In genomic region chr19:42123765-42124164, GRCh38 we compare ENCODE assay signal across 19 cellular contexts. TPM values are rescaled to one million over a fixed set of nuclear protein-coding genes. Genes with fewer than 3 reads are reported as not detected.
DNase-seq lines count a peak whose midpoint lies in the region; ATAC-seq and TF ChIP-seq lines count a peak whose summit lies in the region.
"Had no signal": no experiment of that assay in that cellular context is flagged by ENCODE, and none has a peak within 500 bp of the region (broad histone marks: within the 10 kb centered on the region; RNA-seq: fewer than 3 reads in every experiment).

No MANE protein-coding gene starts in this region.

- no peaks in the 10 kb centered on the region for H3K27me3 Mint-ChIP-seq in activated T-cell treated with anti-CD3 and anti-CD28 coated beads, Interleukin-2, amount 50 U/mL, for 72 hours (ENCODE audit: low read depth)
- no peaks in the 10 kb centered on the region for H3K27me3 Mint-ChIP-seq in activated T-helper 2 cell treated with anti-CD3 and anti-CD28 coated beads, Interferon-gamma antibody, Interleukin-2, Interleukin-4, amounts not matched to agents 10 μg/mL and 5 μg/mL and 100 μg/mL, durations not matched to agents 14 hours and 24 hours and 36 hours (ENCODE audit: low read depth)

- H3K4me1 ChIP-seq in IMR-90 (ENCODE audit: control insufficient read depth, insufficient read depth, low read length) (peaks cover 15% of the 10 kb centered on the region), rectal smooth muscle tissue (ENCODE audit: control insufficient read depth, insufficient read depth, low read length) (no peaks in the 10 kb centered on the region), osteoblast (ENCODE audit: insufficient read depth, low read length) (peaks cover 20% of the 10 kb centered on the region)

- H3K4me3 ChIP-seq in IMR-90 (ENCODE audit: insufficient read depth, low read depth, low read length) = no peak overlapping the region
- H3K4me3 ChIP-seq in rectal smooth muscle tissue (ENCODE audit: low read length) = no peak overlapping the region
- H3K4me3 ChIP-seq in osteoblast (ENCODE audit: insufficient read depth, low read length) = no peak overlapping the region
- H3K4me3 ChIP-seq: SJCRH30, thoracic aorta had no signal

- H3K9ac ChIP-seq in IMR-90 (ENCODE audit: low read depth, low read length) (no peak overlapping the region), rectal smooth muscle tissue (ENCODE audit: low read length) (peak overlapping the region; percentile 16)

- no peak overlapping the region for H4K8ac ChIP-seq in IMR-90 (ENCODE audit: low read depth in 2 of 2, low read length in 2 of 2)

- H2AK5ac ChIP-seq in IMR-90 (ENCODE audit: low read depth, low read length) = peak overlapping the region; percentile 99

- ATAC-seq in activated T-cell treated with anti-CD3 and anti-CD28 coated beads, Interleukin-2, amount 50 U/mL, for 72 hours (replicated peaks in 1 of 2) = no peak
- no peak for ATAC-seq in IMR-90 (ENCODE audit: low read depth)
- ATAC-seq: sciatic nerve had no signal

- TF ChIP-seq CTCF in IMR-90 (conservative IDR thresholded peaks at IDR 0.05; ENCODE audit: low read depth, low read length) (no peak), osteoblast (IDR thresholded peaks at IDR 0.05; ENCODE audit: extremely low read depth, low read depth, low read length) (no peak)

- no CpG with 5 or more reads among the region's 1 CpG for WGBS in IMR-90 (ENCODE audit: extremely low coverage in 2 of 2, insufficient read length in 1 of 2), 2 experiments

- H2AFZ ChIP-seq in IMR-90 (replicated peaks; ENCODE audit: low read length, poor library complexity) (no peak overlapping the region), osteoblast (ENCODE audit: low read length) (no peak overlapping the region)

- H2BK20ac ChIP-seq in IMR-90 (ENCODE audit: low read depth, low read length) = no peak overlapping the region

- no peak overlapping the region for H2BK5ac ChIP-seq in IMR-90 (ENCODE audit: low read depth, low read length, poor library complexity, severe bottlenecking)

- H3K79me1 ChIP-seq in IMR-90 (ENCODE audit: low read depth in 1 of 2, low read length in 2 of 2) = peaks cover 0 to 24% of the 10 kb centered on the region in 2 experiments; a peak in 2 of 4 replicates

- peak overlapping the region; percentile 97 for H3K27ac Mint-ChIP-seq in activated T-cell treated with anti-CD3 and anti-CD28 coated beads, Interleukin-2, amount 50 U/mL, for 72 hours
- H3K27ac Mint-ChIP-seq in activated T-helper 2 cell treated with anti-CD3 and anti-CD28 coated beads, Interferon-gamma antibody, Interleukin-2, Interleukin-4, amounts not matched to agents 10 μg/mL and 5 μg/mL and 100 μg/mL, durations not matched to agents 14 hours and 24 hours and 36 hours = peak overlapping the region; percentile 95

- no peak for DNase-seq in activated T-cell treated with anti-CD3 and anti-CD28 coated beads, Interleukin-2, amount 50 U/mL, for 72 hours
- DNase-seq in activated T-cell treated with anti-CD3 and anti-CD28 coated beads, Interleukin-2, amount 50 U/mL, for 1 hour = no peak
- DNase-seq in IMR-90 = no peak
- DNase-seq in activated T-helper 2 cell treated with anti-CD3 and anti-CD28 coated beads, Interferon-gamma antibody, Interleukin-2, Interleukin-4, amounts not matched to agents 10 μg/mL and 5 μg/mL and 100 μg/mL, durations not matched to agents 14 hours and 24 hours and 36 hours (ENCODE audit: low spot score) = no peak
- DNase-seq in NCI-H69 (lab: John Stamatoyannopoulos, UW) = no peak
- no peak for DNase-seq in osteoblast (ENCODE audit: insufficient read length, low spot score, missing footprints)
- no peak for DNase-seq in COLO829 (ENCODE audit: low spot score)
- DNase-seq: caudate nucleus, GDM1, H7, hippocampal formation, kidney glomerular epithelial cell, NCI-H1694, NCI-H226, occipital lobe, SJCRH30 had no signal

- no peaks in the 10 kb centered on the region for H3K27me3 ChIP-seq in IMR-90 (ENCODE audit: control insufficient read depth, insufficient read depth, low read length)
- peaks cover 4% of the 10 kb centered on the region for H3K27me3 ChIP-seq in rectal smooth muscle tissue (ENCODE audit: control insufficient read depth, insufficient read depth, low read length)
- H3K27me3 ChIP-seq in osteoblast (ENCODE audit: insufficient read depth, low read length) = no peaks in the 10 kb centered on the region
- H3K27me3 ChIP-seq: SJCRH30 had no signal

- BruUV-seq in IMR-90 (replicated peaks; lab: Mats Ljungman, UMichigan) = no TSS peak

- in situ Hi-C loops in IMR-90 (cut with MboI; ENCODE audit: low sequenced_read_pairs) = no loop called here

- peaks cover 0 to 2% of the 10 kb centered on the region in 2 donors for H3K36me3 Mint-ChIP-seq in activated T-cell treated with anti-CD3 and anti-CD28 coated beads, Interleukin-2, amount 50 U/mL, for 72 hours (ENCODE audit: insufficient read depth in 2 of 2)
- H3K36me3 Mint-ChIP-seq in activated T-helper 2 cell treated with anti-CD3 and anti-CD28 coated beads, Interferon-gamma antibody, Interleukin-2, Interleukin-4, amounts not matched to agents 10 μg/mL and 5 μg/mL and 100 μg/mL, durations not matched to agents 14 hours and 24 hours and 36 hours (ENCODE audit: low read depth) = peaks cover 35% of the 10 kb centered on the region

- no peak for TF ChIP-seq RAD21 in IMR-90 (IDR thresholded peaks at IDR 0.05; ENCODE audit: low read length)

- POLR2A ChIA-PET in IMR-90 (lab: Charles Lee; ENCODE audit: unreplicated experiment) = interaction anchor here (0.6 kb wide), 2 partner anchors 116 to 760 kb away, joined by 4 to 7 read pairs; partner anchors contain the start of gene B9D2

- no peaks in the 10 kb centered on the region for H3K9me3 ChIP-seq in IMR-90 (ENCODE audit: control insufficient read depth, insufficient read depth, low read length)
- H3K9me3 ChIP-seq in osteoblast (ENCODE audit: low read depth, low read length) = no peaks in the 10 kb centered on the region
- H3K9me3 ChIP-seq: thoracic aorta had no signal

- CTCF ChIA-PET in IMR-90 (lab: Yijun Ruan, JAX) = interaction anchor here (0.5 to 1.6 kb wide), 6 partner anchors 10 to 22 kb away, joined by 3 to 6 read pairs (median 4); no protein-coding TSS in a partner anchor

- no peak overlapping the region for H4K5ac ChIP-seq in IMR-90 (ENCODE audit: low read depth, low read length)

- peak overlapping the region; percentile 83 to 86 for H3K4me3 Mint-ChIP-seq in activated T-cell treated with anti-CD3 and anti-CD28 coated beads, Interleukin-2, amount 50 U/mL, for 72 hours
- H3K4me3 Mint-ChIP-seq in activated T-helper 2 cell treated with anti-CD3 and anti-CD28 coated beads, Interferon-gamma antibody, Interleukin-2, Interleukin-4, amounts not matched to agents 10 μg/mL and 5 μg/mL and 100 μg/mL, durations not matched to agents 14 hours and 24 hours and 36 hours (ENCODE audit: low read depth) = peak overlapping the region; percentile 71

- peaks cover 19% of the 10 kb centered on the region for H3K9me1 ChIP-seq in IMR-90 (ENCODE audit: insufficient read depth, low read length)

- no peak overlapping the region for H3K18ac ChIP-seq in IMR-90 (ENCODE audit: low read depth, low read length)

- 0 out of 2 replicates have a peak overlapping the region, but pooled peaks have one; percentile 56 for H4K91ac ChIP-seq in IMR-90 (ENCODE audit: insufficient read depth, low read depth, low read length)

- H2BK15ac ChIP-seq in IMR-90 (ENCODE audit: low read depth, low read length) = 0 out of 3 replicates have a peak overlapping the region, but pooled peaks have one; percentile 52

- H3K79me2 ChIP-seq in osteoblast (ENCODE audit: insufficient read depth, low read length) = no peaks in the 10 kb centered on the region

- H3K4me2 ChIP-seq in IMR-90 (ENCODE audit: low read depth, low read length) (no peak overlapping the region), osteoblast (ENCODE audit: insufficient read depth, low read length) (no peak overlapping the region)

- H3K9me3 Mint-ChIP-seq in activated T-cell treated with anti-CD3 and anti-CD28 coated beads, Interleukin-2, amount 50 U/mL, for 72 hours = no peaks in the 10 kb centered on the region
- no peaks in the 10 kb centered on the region for H3K9me3 Mint-ChIP-seq in activated T-helper 2 cell treated with anti-CD3 and anti-CD28 coated beads, Interferon-gamma antibody, Interleukin-2, Interleukin-4, amounts not matched to agents 10 μg/mL and 5 μg/mL and 100 μg/mL, durations not matched to agents 14 hours and 24 hours and 36 hours

- peak overlapping the region; percentile 44; the same call in 1 of the 2 replicates for H2BK120ac ChIP-seq in IMR-90 (ENCODE audit: low read depth, low read length)

- dilution Hi-C loops in IMR-90 (cut with HindIII; ENCODE audit: low sequenced_read_pairs, unreplicated experiment) = no loop called here

- intact Hi-C loops in IMR-90 (cut with micrococcal nuclease) = no loop called here
- intact Hi-C loops in activated T-helper 2 cell treated with anti-CD3 and anti-CD28 coated beads, Interferon-gamma antibody, Interleukin-2, Interleukin-4, amounts not matched to agents 10 μg/mL and 5 μg/mL and 100 μg/mL, durations not matched to agents 14 hours and 24 hours and 36 hours (cut with micrococcal nuclease) = loop anchor here (1.0 to 2.0 kb wide), 2 partner anchors 15 to 93 kb away; partner anchors contain the start of gene DEDD2

- H3K27ac ChIP-seq in IMR-90 (ENCODE audit: insufficient read depth, low read length) = no peak overlapping the region
- no peak overlapping the region for H3K27ac ChIP-seq in rectal smooth muscle tissue (ENCODE audit: low read depth, low read length)
- no peak overlapping the region for H3K27ac ChIP-seq in osteoblast (ENCODE audit: low read depth, low read length)
- H3K27ac ChIP-seq: SJCRH30, thoracic aorta had no signal

- no peak overlapping the region for H3K56ac ChIP-seq in IMR-90 (ENCODE audit: extremely low read depth, insufficient read depth, low read length)

- H4K20me1 ChIP-seq in IMR-90 (ENCODE audit: insufficient read depth, low read length) (no peaks in the 10 kb centered on the region), osteoblast (ENCODE audit: insufficient read depth, low read length) (no peaks in the 10 kb centered on the region)

- TF ChIP-seq POLR2A in IMR-90 (IDR thresholded peaks at IDR 0.05; ENCODE audit: low read depth, low read length) = no peak

- peak overlapping the region; percentile 94 for H3K4ac ChIP-seq in IMR-90 (ENCODE audit: low read depth, low read length)

- no peak overlapping the region for H3K14ac ChIP-seq in IMR-90 (replicated peaks; ENCODE audit: low read depth, low read length)

- H3K23ac ChIP-seq in IMR-90 (ENCODE audit: low read depth, low read length) = no peak overlapping the region

- H3K4me1 Mint-ChIP-seq in activated T-cell treated with anti-CD3 and anti-CD28 coated beads, Interleukin-2, amount 50 U/mL, for 72 hours (ENCODE audit: low read depth) = peaks cover 58% of the 10 kb centered on the region
- H3K4me1 Mint-ChIP-seq in activated T-helper 2 cell treated with anti-CD3 and anti-CD28 coated beads, Interferon-gamma antibody, Interleukin-2, Interleukin-4, amounts not matched to agents 10 μg/mL and 5 μg/mL and 100 μg/mL, durations not matched to agents 14 hours and 24 hours and 36 hours (ENCODE audit: low read depth) = peaks cover 53% of the 10 kb centered on the region

- H3K36me3 ChIP-seq in IMR-90 (ENCODE audit: control insufficient read depth, insufficient read depth, low read length) = no peaks in the 10 kb centered on the region
- no peaks in the 10 kb centered on the region for H3K36me3 ChIP-seq in rectal smooth muscle tissue (ENCODE audit: control insufficient read depth, insufficient read depth, low read length)
- H3K36me3 ChIP-seq in osteoblast (ENCODE audit: insufficient read depth, low read length) = no peaks in the 10 kb centered on the region
- H3K36me3 ChIP-seq: SJCRH30, thoracic aorta had no signal

- no peak overlapping the region for H2AK9ac ChIP-seq in IMR-90 (replicated peaks; ENCODE audit: low read depth, low read length, poor library complexity)

RNA-seq across cellular contexts. Expression of gene POU2F2, which starts 8.5 kb away (rescaled TPM):
- 10 to 100 TPM; 45.0 to 56.0 TPM for total RNA-seq in activated T-cell treated with anti-CD3 and anti-CD28 coated beads, Interleukin-2, amount 50 U/mL, for 72 hours
- 0.54 and 0.56 TPM in 2 replicates for total RNA-seq in IMR-90 (2012; rRNA removed)
- polyA plus RNA-seq in IMR-90 (2012; rRNA removed) = 5.0 and 6.6 TPM in 2 replicates
- polyA plus RNA-seq in IMR-90 (2012; cell fraction: cytosol; rRNA removed) = 1.8 and 5.3 TPM in 2 replicates
- polyA plus RNA-seq in IMR-90 (2012; cell fraction: nucleus; rRNA removed; ENCODE audit: low replicate concordance) = 11.7 and 16.9 TPM in 2 replicates
- total RNA-seq in activated T-helper 2 cell treated with anti-CD3 and anti-CD28 coated beads, Interferon-gamma antibody, Interleukin-2, Interleukin-4, amounts not matched to agents 10 μg/mL and 5 μg/mL and 100 μg/mL, durations not matched to agents 14 hours and 24 hours and 36 hours = 48.6 and 49.5 TPM in 2 replicates
- total RNA-seq in osteoblast = under 0.01 and 0.88 TPM in 2 replicates

RNA-seq across cellular contexts. Expression of gene ZNF574, which starts 47.8 kb away (rescaled TPM):
- total RNA-seq in activated T-cell treated with anti-CD3 and anti-CD28 coated beads, Interleukin-2, amount 50 U/mL, for 72 hours = 10 to 100 TPM; 11.5 to 12.2 TPM
- total RNA-seq in IMR-90 (2012; rRNA removed) (8.1 and 10.0 TPM in 2 replicates), osteoblast (13.6 and 13.8 TPM in 2 replicates)
- 12.7 and 14.1 TPM in 2 replicates for polyA plus RNA-seq in IMR-90 (2012; rRNA removed)
- polyA plus RNA-seq in IMR-90 (2012; cell fraction: cytosol; rRNA removed) = 4.9 and 11.7 TPM in 2 replicates
- polyA plus RNA-seq in IMR-90 (2012; cell fraction: nucleus; rRNA removed; ENCODE audit: low replicate concordance) = 4.1 and 12.6 TPM in 2 replicates
- 15.7 and 16.6 TPM in 2 replicates for total RNA-seq in activated T-helper 2 cell treated with anti-CD3 and anti-CD28 coated beads, Interferon-gamma antibody, Interleukin-2, Interleukin-4, amounts not matched to agents 10 μg/mL and 5 μg/mL and 100 μg/mL, durations not matched to agents 14 hours and 24 hours and 36 hours

RNA-seq across cellular contexts. Expression of gene GRIK5, which starts 53.8 kb away (rescaled TPM):
- 1 to 10 TPM; 1.1 to 3.8 TPM for total RNA-seq in activated T-cell treated with anti-CD3 and anti-CD28 coated beads, Interleukin-2, amount 50 U/mL, for 72 hours
- total RNA-seq in IMR-90 (2012; rRNA removed) (not detected in 2 replicates), osteoblast (under 0.01 TPM in 2 replicates)
- polyA plus RNA-seq in IMR-90 (2012; rRNA removed) = 0.07 and 0.10 TPM in 2 replicates
- polyA plus RNA-seq in IMR-90 (2012; cell fraction: cytosol; rRNA removed) = 0.12 TPM in 1 of 2 replicates, not detected in the other
- polyA plus RNA-seq in IMR-90 (2012; cell fraction: nucleus; rRNA removed; ENCODE audit: low replicate concordance) = 0.57 and 1.1 TPM in 2 replicates
- 2.4 and 3.3 TPM in 2 replicates for total RNA-seq in activated T-helper 2 cell treated with anti-CD3 and anti-CD28 coated beads, Interferon-gamma antibody, Interleukin-2, Interleukin-4, amounts not matched to agents 10 μg/mL and 5 μg/mL and 100 μg/mL, durations not matched to agents 14 hours and 24 hours and 36 hours

Comparison
In these comparisons a context has a peak if more than half of its experiments do, and no peak if none do; other contexts are left out.
1. RNA of gene POU2F2, which starts 8.5 kb away (total RNA-seq): 45.0 to 56.0 TPM in activated T-cell treated with anti-CD3 and anti-CD28 coated beads, Interleukin-2, amount 50 U/mL, for 72 hours and 48.6 to 49.5 TPM in activated T-helper 2 cell treated with anti-CD3 and anti-CD28 coated beads, Interferon-gamma antibody, Interleukin-2, Interleukin-4, amounts not matched to agents 10 μg/mL and 5 μg/mL and 100 μg/mL, durations not matched to agents 14 hours and 24 hours and 36 hours; 0.54 to 0.56 TPM in IMR-90 and under 0.01 to 0.88 TPM in osteoblast; every median in the first group is over 10 times any median in the second.